ENCODE assay signal across 10 cellular contexts in the genomic region with DNA sequence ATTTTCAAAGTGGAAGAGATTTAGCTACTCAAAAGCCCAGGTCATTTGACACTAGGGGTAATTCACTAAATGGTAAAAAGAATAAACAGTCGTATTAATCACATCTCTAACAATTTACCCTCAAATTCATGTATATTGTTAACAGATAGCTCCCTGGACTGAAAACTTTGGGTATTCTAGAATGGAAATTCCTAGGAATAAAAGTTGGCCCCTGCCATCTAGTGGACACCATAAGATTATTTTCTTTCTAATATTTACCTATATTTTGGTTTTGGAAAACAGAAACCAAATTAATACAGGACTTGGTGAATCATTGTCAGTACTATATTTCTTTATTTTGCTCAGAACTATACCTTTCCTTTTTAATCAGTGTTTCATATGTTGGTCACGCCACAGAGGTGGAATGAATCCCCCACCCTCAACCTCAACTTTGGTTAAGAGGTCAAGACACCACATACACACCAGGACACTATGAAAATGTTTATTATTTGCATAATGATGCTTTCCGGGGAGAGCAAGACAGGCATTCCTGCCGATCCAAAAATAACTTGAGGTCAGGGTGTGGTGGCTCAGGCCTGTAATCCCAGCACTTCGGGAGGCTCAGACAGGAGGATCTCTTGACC.
DNase-seq lines count a peak whose midpoint lies in the region; ATAC-seq, FAIRE-seq and TF ChIP-seq lines count a peak whose summit lies in the region.
"Had no signal": no experiment of that assay in that cellular context is flagged by ENCODE, and none has a peak within 500 bp of the region (broad histone marks: within the 10 kb centered on the region; RNA-seq: fewer than 3 reads in every experiment).

No MANE protein-coding gene starts in this region.

- no peaks in the 10 kb centered on the region for H3K4me1 ChIP-seq in heart right ventricle
- no peaks in the 10 kb centered on the region for H3K4me1 ChIP-seq in RWPE2 (ENCODE audit: insufficient read depth, poor library complexity, severe bottlenecking)

- H3K27ac ChIP-seq in heart right ventricle (no peak overlapping the region), RWPE2 (ENCODE audit: poor library complexity, severe bottlenecking) (no peak overlapping the region)
- H3K27ac ChIP-seq: skin epidermis had no signal

- H3K27me3 ChIP-seq in heart right ventricle (peaks cover 0 to 9% (median 0%) of the 10 kb centered on the region in 7 donors), RWPE2 (ENCODE audit: insufficient read depth, poor library complexity, severe bottlenecking) (no peaks in the 10 kb centered on the region)

- H3K9me3 ChIP-seq in heart right ventricle, result peaks cover 0 to 2% (median 0%) of the 10 kb centered on the region in 11 donors
- H3K9me3 ChIP-seq in RWPE2 (ENCODE audit: severe bottlenecking), result no peaks in the 10 kb centered on the region

- H3K36me3 ChIP-seq in heart right ventricle (no peaks in the 10 kb centered on the region), RWPE2 (ENCODE audit: low read depth) (no peaks in the 10 kb centered on the region)

- TF ChIP-seq CTCF in heart right ventricle (IDR thresholded peaks at IDR 0.05), result peak in 8 of 9 donors; percentile 9 to 51 (median 29)
- peak; percentile 35 for TF ChIP-seq CTCF in RWPE2 (IDR thresholded peaks at IDR 0.05; ENCODE audit: poor library complexity, severe bottlenecking)

- FAIRE-seq in urothelium cell line (lab: Jason Lieb, UNC), result no peak

- intact Hi-C loops in heart right ventricle (cut with DNase I) (loop anchor here in 9 of 10 donors (2.0 to 10.0 kb wide), 5 partner anchors 175 to 183 kb away; no protein-coding TSS in a partner anchor), Right ventricle myocardium superior (cut with DNase I) (loop anchor here (10.0 kb wide), 1 partner anchor 173 kb away; no protein-coding TSS in a partner anchor), posterior cingulate gyrus (cut with DNase I) (no loop called here)

- ATAC-seq in heart right ventricle (no peak), Right ventricle myocardium superior (ENCODE audit: poor library complexity) (no peak), RWPE2 (ENCODE audit: low read depth) (no peak; the same call in 2 of the 3 replicates)

- DNase-seq in heart right ventricle (no peak), Right ventricle myocardium superior (no peak), RWPE2 (ENCODE audit: low spot score) (no peak), iPS-NIHi11 (ENCODE audit: low spot score) (peak; percentile 2), urothelium cell line (ENCODE audit: low spot score) (peak; percentile 4), NCI-H1436 (lab: John Stamatoyannopoulos, UW) (no peak), posterior cingulate gyrus (no peak)
- no peak for DNase-seq in activated naive CD4-positive, alpha-beta T cell treated with anti-CD3 and anti-CD28 coated beads, Interleukin-2, amount 50 U/mL, for 16 hours
- DNase-seq: DMS79 treated with DMSO at 0.1 percent for 48 hours had no signal

- no peak overlapping the region for H3K4me3 ChIP-seq in heart right ventricle
- H3K4me3 ChIP-seq in RWPE2 (ENCODE audit: severe bottlenecking), result no peak overlapping the region
- H3K4me3 ChIP-seq: skin epidermis had no signal

- WGBS in heart right ventricle, 2 donors, result 44 to 59% methylated on average over 5 of the region's 5 CpGs

Comparison
In these comparisons a context has a peak if more than half of its experiments do, and no peak if none do; other contexts are left out.
1. DNase-seq: peak in iPS-NIHi11 (single experiment) and urothelium cell line (single experiment); none in heart right ventricle (0 of 2), Right ventricle myocardium superior (single experiment), RWPE2 (single experiment), activated naive CD4-positive, alpha-beta T cell treated with anti-CD3 and anti-CD28 coated beads, Interleukin-2, amount 50 U/mL, for 16 hours (single experiment), NCI-H1436 (single experiment) and posterior cingulate gyrus (0 of 10).